20 cellular contexts compared by ENCODE assay signal in the genomic region with DNA sequence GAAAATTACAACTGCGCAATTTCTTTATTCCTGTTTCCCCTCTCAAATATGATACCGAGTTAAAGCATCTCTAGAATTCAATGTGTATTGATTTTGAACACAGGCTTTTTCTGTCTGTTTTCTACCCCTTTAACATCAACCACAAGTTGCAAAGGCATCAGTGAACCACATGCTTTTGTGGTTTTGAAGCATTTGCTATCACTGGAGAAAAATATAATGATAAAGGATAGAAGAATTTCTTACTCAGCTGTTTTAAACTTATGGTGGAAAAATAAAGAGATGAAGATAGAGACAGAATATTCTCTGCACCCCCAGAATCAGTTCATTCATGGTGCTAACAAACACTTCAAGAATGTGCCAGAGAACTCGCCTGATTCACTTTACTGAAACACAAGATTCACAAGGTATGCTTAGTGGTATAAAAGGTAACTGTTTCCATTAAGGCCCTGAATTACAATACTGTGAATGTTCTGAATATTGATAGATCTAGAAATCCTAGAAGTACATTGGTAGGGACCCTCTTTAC. TPM values are rescaled to one million over a fixed set of nuclear protein-coding genes. Genes with fewer than 3 reads are reported as not detected.
"Had no signal": no experiment of that assay in that cellular context is flagged by ENCODE, and none has a peak within 500 bp of the region (broad histone marks: within the 10 kb centered on the region; RNA-seq: fewer than 3 reads in every experiment).

No MANE protein-coding gene starts in this region.

- H3K27ac ChIP-seq: body of pancreas, coronary artery, esophagus muscularis mucosa, lower lobe of right lung, ovary, tibial nerve, uterus had no signal

- H3K9me3 ChIP-seq: body of pancreas, esophagus muscularis mucosa, lower lobe of right lung, uterus had no signal

- H3K4me3 ChIP-seq: body of pancreas, coronary artery, esophagus muscularis mucosa, lower lobe of right lung, ovary, tibial nerve, uterus had no signal

- H3K36me3 ChIP-seq: esophagus muscularis mucosa, lower lobe of right lung, ovary, tibial nerve, uterus had no signal

- H3K27me3 ChIP-seq: body of pancreas, esophagus muscularis mucosa, ovary, tibial nerve, uterus had no signal

- DNase-seq: activated CD4-positive, alpha-beta T cell treated with anti-CD3 and anti-CD28 coated beads, Interleukin-2, amount 10 ng/mL, durations not matched to agents 24 days and 14 days; activated CD4-positive, CD25-positive, alpha-beta regulatory T cell; activated CD8-positive, alpha-beta memory T cell treated with anti-CD3 and anti-CD28 coated beads, Interleukin-2, amount 50 U/mL, for 4 hours; activated CD8-positive, alpha-beta T cell treated with anti-CD3 and anti-CD28 coated beads, Interleukin-2, amount 10 ng/mL, durations not matched to agents 7 days and 5 days; activated gamma-delta T cell; activated naive CD8-positive, alpha-beta T cell treated with anti-CD3 and anti-CD28 coated beads, Interleukin-2, amount 10 ng/mL, durations not matched to agents 7 days and 5 days; activated T-cell treated with anti-CD3 and anti-CD28 coated beads, Interleukin-2, amount 50 U/mL, for 72 hours; body of pancreas; central memory CD4-positive, alpha-beta T cell; foreskin fibroblast; left colon; lower lobe of right lung; ovary; SW 1271; uterus had no signal

- ATAC-seq: activated CD8-positive, alpha-beta T cell treated with anti-CD3 and anti-CD28 coated beads, Interleukin-2, amount 10 ng/mL, durations not matched to agents 7 days and 5 days; activated T-cell treated with anti-CD3 and anti-CD28 coated beads, Interleukin-2, amount 50 U/mL, for 72 hours; body of pancreas; left colon; lower lobe of right lung; stimulated activated memory B cell treated with anti-CD40 and anti-IgM and Interleukin-4, amounts not matched to agents 10 μg/mL and 1 μg/mL and 100 μg/mL, for 72 hours had no signal

- H3K4me1 ChIP-seq: body of pancreas, esophagus muscularis mucosa, lower lobe of right lung, tibial nerve, uterus had no signal

RNA-seq across cellular contexts. Expression of gene DPPA2, which starts 30.5 kb away (rescaled TPM):
- polyA plus RNA-seq: neural cell, ovary had no signal
